Comparison of ENCODE assay signal across 10 cellular contexts in genomic region chr21:17482928-17483327, GRCh38. TPM values are rescaled to one million over a fixed set of nuclear protein-coding genes. Genes with fewer than 3 reads are reported as not detected.
"Had no signal": no experiment of that assay in that cellular context is flagged by ENCODE, and none has a peak within 500 bp of the region (broad histone marks: within the 10 kb centered on the region; RNA-seq: fewer than 3 reads in every experiment).

No MANE protein-coding gene starts in this region.

- H3K9ac ChIP-seq: GM23248 had no signal

- H3K36me3 ChIP-seq: HAP-1 had no signal

- H3K4me1 ChIP-seq: HAP-1 had no signal

- H2AFZ ChIP-seq: GM23248 had no signal

- FAIRE-seq: H54, HepG2 had no signal

- H3K4me3 ChIP-seq: GM23248, HAP-1 had no signal

- H3K27ac ChIP-seq: GM23248, HL-60 had no signal

- ATAC-seq: HCT116, HepG2 had no signal

- H3K9me3 ChIP-seq: HAP-1 had no signal

- H3K4me1 Mint-ChIP-seq: IgD-negative memory B cell had no signal

- H3K36me3 Mint-ChIP-seq: IgD-negative memory B cell had no signal

- DNase-seq: GM23248, GOT3, HFFc6, KBM-7 had no signal

- H3K9me3 Mint-ChIP-seq: HFFc6 had no signal

- H3K4me3 Mint-ChIP-seq: HFFc6, IgD-negative memory B cell had no signal

- H3K27ac Mint-ChIP-seq: HFFc6, IgD-negative memory B cell had no signal

- H3K27me3 Mint-ChIP-seq: IgD-negative memory B cell had no signal

RNA-seq across cellular contexts. Expression of gene CXADR, which starts 29.9 kb away (rescaled TPM):
- total RNA-seq: GM23248 had no signal
- polyA plus RNA-seq: IgD-negative memory B cell had no signal
